ENCODE assay signal across 16 cellular contexts in genomic region chr17:6084226-6085161, GRCh38. TPM values are rescaled to one million over a fixed set of nuclear protein-coding genes. Genes with fewer than 3 reads are reported as not detected.
DNase-seq lines count a peak whose midpoint lies in the region; ATAC-seq and TF ChIP-seq lines count a peak whose summit lies in the region.
"Had no signal": no experiment of that assay in that cellular context is flagged by ENCODE, and none has a peak within 500 bp of the region (broad histone marks: within the 10 kb centered on the region; RNA-seq: fewer than 3 reads in every experiment).

No MANE protein-coding gene starts in this region.

- WGBS in heart right ventricle, 2 donors, result 74 to 79% methylated on average over 26 of the region's 26 CpGs

- ATAC-seq in HG03442 (IDR thresholded peaks at IDR 0.05; ENCODE audit: unreplicated experiment) (no peak), heart right ventricle (no peak)
- ATAC-seq: left lobe of liver had no signal

- intact Hi-C loops in heart right ventricle (cut with DNase I), result no loop called here

- in situ Hi-C loops in astrocyte of the spinal cord (cut with HindIII; ENCODE audit: low sequenced_read_pairs), result no loop called here

- TF ChIP-seq CTCF in astrocyte of the spinal cord (IDR thresholded peaks at IDR 0.05; ENCODE audit: low read depth, low read length), result no peak
- no peak for TF ChIP-seq CTCF in heart right ventricle (IDR thresholded peaks at IDR 0.05)

- no peaks in the 10 kb centered on the region for H3K27me3 ChIP-seq in skeletal muscle tissue (ENCODE audit: control insufficient read depth in 3 of 3, insufficient read depth in 3 of 3, low read length in 3 of 3)
- no peaks in the 10 kb centered on the region for H3K27me3 ChIP-seq in heart right ventricle
- H3K27me3 ChIP-seq: ascending aorta, hepatocyte had no signal

- H3K36me3 ChIP-seq in skeletal muscle tissue (ENCODE audit: control insufficient read depth in 3 of 3, insufficient read depth in 3 of 3, low read length in 3 of 3) (peaks cover 0 to 5% (median 0%) of the 10 kb centered on the region in 3 donors), heart right ventricle (peaks cover 0 to 12% (median 0%) of the 10 kb centered on the region in 9 donors)
- H3K36me3 ChIP-seq: ascending aorta, thoracic aorta had no signal

- H3K9me3 ChIP-seq in skeletal muscle tissue (ENCODE audit: control insufficient read depth in 3 of 3, low read length in 3 of 3), result no peaks in the 10 kb centered on the region
- H3K9me3 ChIP-seq in heart right ventricle, result no peaks in the 10 kb centered on the region
- H3K9me3 ChIP-seq: ascending aorta, thoracic aorta had no signal

- peak overlapping the region in 1 of 3 donors; percentile 71 for H3K9ac ChIP-seq in skeletal muscle tissue (ENCODE audit: low read depth in 1 of 3, low read length in 3 of 3)

- peaks cover 29 to 42% (median 36%) of the 10 kb centered on the region in 3 donors for H3K4me1 ChIP-seq in skeletal muscle tissue (ENCODE audit: control insufficient read depth in 3 of 3, insufficient read depth in 3 of 3, low read length in 3 of 3)
- peaks cover 0 to 5% (median 0%) of the 10 kb centered on the region in 9 donors for H3K4me1 ChIP-seq in heart right ventricle
- H3K4me1 ChIP-seq: ascending aorta had no signal

- DNase-seq in NCI-H446 (lab: John Stamatoyannopoulos, UW) (peak; percentile 65 to 71), astrocyte of the spinal cord (ENCODE audit: low read depth, low spot score) (peak; percentile 44), midbrain (lab: John Stamatoyannopoulos, UW) (peak; percentile 88), NCI-H1436 (lab: John Stamatoyannopoulos, UW) (no peak), heart right ventricle (no peak)
- DNase-seq: activated CD8-positive, alpha-beta memory T cell treated with anti-CD3 and anti-CD28 coated beads for 24 hours; DMS53; NCI-H187; stimulated activated CD4-positive, alpha-beta T cell treated with anti-CD3 and anti-CD28 coated beads, Interleukin-2, amount 100 ng/mL, for 24 hours had no signal

- H3K4me3 ChIP-seq in astrocyte of the spinal cord (ENCODE audit: low read depth, low read length) (no peak overlapping the region), skeletal muscle tissue (ENCODE audit: low read length in 3 of 3) (peak overlapping the region in 2 of 3 donors; percentile 17), heart right ventricle (no peak overlapping the region)
- H3K4me3 ChIP-seq: ascending aorta, hepatocyte, thoracic aorta had no signal

- H3K27ac ChIP-seq in skeletal muscle tissue (ENCODE audit: low read depth, low read length) (peak overlapping the region; percentile 81), heart right ventricle (no peak overlapping the region)
- H3K27ac ChIP-seq: ascending aorta, C4-2B, hepatocyte, thoracic aorta had no signal

RNA-seq across cellular contexts. Expression of gene WSCD1, which starts 14.3 kb away (rescaled TPM):
- total RNA-seq in skeletal muscle tissue (33.4 TPM), heart right ventricle (10 to 100 TPM in 1 of 10 donors, 1 to 10 TPM in 9; 3.4 to 13.8 (median 4.2) TPM)
- polyA plus RNA-seq in heart right ventricle, result 1 to 10 TPM; 2.5 to 3.9 TPM

Comparison
In these comparisons a context has a peak if more than half of its experiments do, and no peak if none do; other contexts are left out.
1. DNase-seq: peak in NCI-H446 (2 of 2), astrocyte of the spinal cord (single experiment) and midbrain (single experiment); none in NCI-H1436 (single experiment) and heart right ventricle (0 of 2).
2. H3K4me3 ChIP-seq: peak in skeletal muscle tissue (2 of 3); none in astrocyte of the spinal cord (single experiment) and heart right ventricle (0 of 10).